ENCODE assay signal across 1 cellular context in genomic region chr1:211675230-211676105, GRCh38.
TF ChIP-seq lines count a peak whose summit lies in the region.

Gene NEK2 (minus strand): TSS chr1:211675621. CDS start chr1:211675479, 142 bp downstream.

TF ChIP-seq in HepG2, 621 proteins besides CTCF, POLR2A, EP300 and RAD21 (continued from another document and continues in another):
- TF ChIP-seq, protein P1, sequence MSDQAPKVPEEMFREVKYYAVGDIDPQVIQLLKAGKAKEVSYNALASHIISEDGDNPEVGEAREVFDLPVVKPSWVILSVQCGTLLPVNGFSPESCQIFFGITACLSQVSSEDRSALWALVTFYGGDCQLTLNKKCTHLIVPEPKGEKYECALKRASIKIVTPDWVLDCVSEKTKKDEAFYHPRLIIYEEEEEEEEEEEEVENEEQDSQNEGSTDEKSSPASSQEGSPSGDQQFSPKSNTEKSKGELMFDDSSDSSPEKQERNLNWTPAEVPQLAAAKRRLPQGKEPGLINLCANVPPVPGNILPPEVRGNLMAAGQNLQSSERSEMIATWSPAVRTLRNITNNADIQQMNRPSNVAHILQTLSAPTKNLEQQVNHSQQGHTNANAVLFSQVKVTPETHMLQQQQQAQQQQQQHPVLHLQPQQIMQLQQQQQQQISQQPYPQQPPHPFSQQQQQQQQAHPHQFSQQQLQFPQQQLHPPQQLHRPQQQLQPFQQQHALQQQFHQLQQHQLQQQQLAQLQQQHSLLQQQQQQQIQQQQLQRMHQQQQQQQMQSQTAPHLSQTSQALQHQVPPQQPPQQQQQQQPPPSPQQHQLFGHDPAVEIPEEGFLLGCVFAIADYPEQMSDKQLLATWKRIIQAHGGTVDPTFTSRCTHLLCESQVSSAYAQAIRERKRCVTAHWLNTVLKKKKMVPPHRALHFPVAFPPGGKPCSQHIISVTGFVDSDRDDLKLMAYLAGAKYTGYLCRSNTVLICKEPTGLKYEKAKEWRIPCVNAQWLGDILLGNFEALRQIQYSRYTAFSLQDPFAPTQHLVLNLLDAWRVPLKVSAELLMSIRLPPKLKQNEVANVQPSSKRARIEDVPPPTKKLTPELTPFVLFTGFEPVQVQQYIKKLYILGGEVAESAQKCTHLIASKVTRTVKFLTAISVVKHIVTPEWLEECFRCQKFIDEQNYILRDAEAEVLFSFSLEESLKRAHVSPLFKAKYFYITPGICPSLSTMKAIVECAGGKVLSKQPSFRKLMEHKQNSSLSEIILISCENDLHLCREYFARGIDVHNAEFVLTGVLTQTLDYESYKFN (CRISPR knock-in tag; conservative IDR thresholded peaks at IDR 0.05), result peak; percentile 99
- TF ChIP-seq JARID2 (CRISPR knock-in tag; IDR thresholded peaks at IDR 0.05; ENCODE audit: insufficient replicate concordance), result no peak
- peak; percentile 84 for TF ChIP-seq HMG20B (CRISPR knock-in tag; conservative IDR thresholded peaks at IDR 0.05)
- TF ChIP-seq HMGXB3 (CRISPR knock-in tag; IDR thresholded peaks at IDR 0.05; ENCODE audit: borderline replicate concordance), result 0 out of 2 replicates have a peak, but pooled peaks have one; percentile 57
- TF ChIP-seq, protein P2, sequence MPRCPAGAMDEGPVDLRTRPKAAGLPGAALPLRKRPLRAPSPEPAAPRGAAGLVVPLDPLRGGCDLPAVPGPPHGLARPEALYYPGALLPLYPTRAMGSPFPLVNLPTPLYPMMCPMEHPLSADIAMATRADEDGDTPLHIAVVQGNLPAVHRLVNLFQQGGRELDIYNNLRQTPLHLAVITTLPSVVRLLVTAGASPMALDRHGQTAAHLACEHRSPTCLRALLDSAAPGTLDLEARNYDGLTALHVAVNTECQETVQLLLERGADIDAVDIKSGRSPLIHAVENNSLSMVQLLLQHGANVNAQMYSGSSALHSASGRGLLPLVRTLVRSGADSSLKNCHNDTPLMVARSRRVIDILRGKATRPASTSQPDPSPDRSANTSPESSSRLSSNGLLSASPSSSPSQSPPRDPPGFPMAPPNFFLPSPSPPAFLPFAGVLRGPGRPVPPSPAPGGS (CRISPR knock-in tag; IDR thresholded peaks at IDR 0.05), result no peak
- TF ChIP-seq BHLHE40 (IDR thresholded peaks at IDR 0.05; ENCODE audit: low read length), result peak; percentile 73; the same call in 1 of the 2 replicates
- TF ChIP-seq BRD4 (CRISPR knock-in tag; IDR thresholded peaks at IDR 0.05), result no peak; the same call in 1 of the 2 replicates
- TF ChIP-seq CSRNP2 (CRISPR knock-in tag; conservative IDR thresholded peaks at IDR 0.05; ENCODE audit: low read depth), result no peak
- no peak for TF ChIP-seq TRIM24 (CRISPR knock-in tag; IDR thresholded peaks at IDR 0.05)
- no peak for TF ChIP-seq ELF4 (CRISPR knock-in tag; IDR thresholded peaks at IDR 0.05; ENCODE audit: borderline replicate concordance)
- no peak; the same call in 1 of the 2 replicates for TF ChIP-seq SAFB2 (CRISPR knock-in tag; IDR thresholded peaks at IDR 0.05; ENCODE audit: borderline replicate concordance, low read depth)
- peak; percentile 92 for TF ChIP-seq XRCC5 (optimal IDR thresholded peaks at IDR 0.05; ENCODE audit: low read length)
- TF ChIP-seq, protein P3, sequence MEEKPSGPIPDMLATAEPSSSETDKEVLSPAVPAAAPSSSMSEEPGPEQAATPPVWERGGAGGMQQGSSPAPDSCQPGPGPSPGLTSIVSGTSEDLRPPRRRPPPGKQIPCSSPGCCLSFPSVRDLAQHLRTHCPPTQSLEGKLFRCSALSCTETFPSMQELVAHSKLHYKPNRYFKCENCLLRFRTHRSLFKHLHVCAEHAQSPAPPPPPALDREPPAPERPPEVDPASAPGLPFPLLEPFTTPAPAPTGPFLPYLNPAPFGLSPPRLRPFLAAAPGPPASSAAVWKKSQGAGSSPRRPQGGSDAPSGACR (CRISPR knock-in tag; IDR thresholded peaks at IDR 0.05), result peak; percentile 79
- TF ChIP-seq ZIK1 (CRISPR knock-in tag; IDR thresholded peaks at IDR 0.05; ENCODE audit: borderline replicate concordance, low read depth), result 0 out of 2 replicates have a peak, but pooled peaks have one; percentile 38
- TF ChIP-seq, protein P4, sequence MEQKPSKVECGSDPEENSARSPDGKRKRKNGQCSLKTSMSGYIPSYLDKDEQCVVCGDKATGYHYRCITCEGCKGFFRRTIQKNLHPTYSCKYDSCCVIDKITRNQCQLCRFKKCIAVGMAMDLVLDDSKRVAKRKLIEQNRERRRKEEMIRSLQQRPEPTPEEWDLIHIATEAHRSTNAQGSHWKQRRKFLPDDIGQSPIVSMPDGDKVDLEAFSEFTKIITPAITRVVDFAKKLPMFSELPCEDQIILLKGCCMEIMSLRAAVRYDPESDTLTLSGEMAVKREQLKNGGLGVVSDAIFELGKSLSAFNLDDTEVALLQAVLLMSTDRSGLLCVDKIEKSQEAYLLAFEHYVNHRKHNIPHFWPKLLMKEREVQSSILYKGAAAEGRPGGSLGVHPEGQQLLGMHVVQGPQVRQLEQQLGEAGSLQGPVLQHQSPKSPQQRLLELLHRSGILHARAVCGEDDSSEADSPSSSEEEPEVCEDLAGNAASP (CRISPR knock-in tag; IDR thresholded peaks at IDR 0.05; ENCODE audit: borderline replicate concordance), result peak; percentile 92
- TF ChIP-seq ZFP91 (CRISPR knock-in tag; IDR thresholded peaks at IDR 0.05; ENCODE audit: borderline replicate concordance), result peak; percentile 80; the same call in 1 of the 2 replicates
- TF ChIP-seq MAF1 (CRISPR knock-in tag; IDR thresholded peaks at IDR 0.05; ENCODE audit: borderline replicate concordance), result 0 out of 2 replicates have a peak, but pooled peaks have one; percentile 49
- no peak for TF ChIP-seq SNRNP70 (IDR thresholded peaks at IDR 0.05; ENCODE audit: low read depth, low read length)
- TF ChIP-seq ZNF788 (CRISPR knock-in tag; IDR thresholded peaks at IDR 0.05; ENCODE audit: borderline replicate concordance), result peak; percentile 84; the same call in 1 of the 2 replicates
- TF ChIP-seq NR2C2 (CRISPR knock-in tag; IDR thresholded peaks at IDR 0.05; ENCODE audit: borderline replicate concordance), result peak; percentile 99
- TF ChIP-seq SKI (IDR thresholded peaks at IDR 0.05; ENCODE audit: partially characterized antibody), result peak; percentile 48
- no peak; the same call in 1 of the 2 replicates for TF ChIP-seq ZNF235 (CRISPR knock-in tag; IDR thresholded peaks at IDR 0.05; ENCODE audit: borderline replicate concordance)
- 0 out of 2 replicates have a peak, but pooled peaks have one; percentile 24 for TF ChIP-seq GATA4 (IDR thresholded peaks at IDR 0.05; ENCODE audit: borderline replicate concordance, low read depth)
- TF ChIP-seq, protein P5, sequence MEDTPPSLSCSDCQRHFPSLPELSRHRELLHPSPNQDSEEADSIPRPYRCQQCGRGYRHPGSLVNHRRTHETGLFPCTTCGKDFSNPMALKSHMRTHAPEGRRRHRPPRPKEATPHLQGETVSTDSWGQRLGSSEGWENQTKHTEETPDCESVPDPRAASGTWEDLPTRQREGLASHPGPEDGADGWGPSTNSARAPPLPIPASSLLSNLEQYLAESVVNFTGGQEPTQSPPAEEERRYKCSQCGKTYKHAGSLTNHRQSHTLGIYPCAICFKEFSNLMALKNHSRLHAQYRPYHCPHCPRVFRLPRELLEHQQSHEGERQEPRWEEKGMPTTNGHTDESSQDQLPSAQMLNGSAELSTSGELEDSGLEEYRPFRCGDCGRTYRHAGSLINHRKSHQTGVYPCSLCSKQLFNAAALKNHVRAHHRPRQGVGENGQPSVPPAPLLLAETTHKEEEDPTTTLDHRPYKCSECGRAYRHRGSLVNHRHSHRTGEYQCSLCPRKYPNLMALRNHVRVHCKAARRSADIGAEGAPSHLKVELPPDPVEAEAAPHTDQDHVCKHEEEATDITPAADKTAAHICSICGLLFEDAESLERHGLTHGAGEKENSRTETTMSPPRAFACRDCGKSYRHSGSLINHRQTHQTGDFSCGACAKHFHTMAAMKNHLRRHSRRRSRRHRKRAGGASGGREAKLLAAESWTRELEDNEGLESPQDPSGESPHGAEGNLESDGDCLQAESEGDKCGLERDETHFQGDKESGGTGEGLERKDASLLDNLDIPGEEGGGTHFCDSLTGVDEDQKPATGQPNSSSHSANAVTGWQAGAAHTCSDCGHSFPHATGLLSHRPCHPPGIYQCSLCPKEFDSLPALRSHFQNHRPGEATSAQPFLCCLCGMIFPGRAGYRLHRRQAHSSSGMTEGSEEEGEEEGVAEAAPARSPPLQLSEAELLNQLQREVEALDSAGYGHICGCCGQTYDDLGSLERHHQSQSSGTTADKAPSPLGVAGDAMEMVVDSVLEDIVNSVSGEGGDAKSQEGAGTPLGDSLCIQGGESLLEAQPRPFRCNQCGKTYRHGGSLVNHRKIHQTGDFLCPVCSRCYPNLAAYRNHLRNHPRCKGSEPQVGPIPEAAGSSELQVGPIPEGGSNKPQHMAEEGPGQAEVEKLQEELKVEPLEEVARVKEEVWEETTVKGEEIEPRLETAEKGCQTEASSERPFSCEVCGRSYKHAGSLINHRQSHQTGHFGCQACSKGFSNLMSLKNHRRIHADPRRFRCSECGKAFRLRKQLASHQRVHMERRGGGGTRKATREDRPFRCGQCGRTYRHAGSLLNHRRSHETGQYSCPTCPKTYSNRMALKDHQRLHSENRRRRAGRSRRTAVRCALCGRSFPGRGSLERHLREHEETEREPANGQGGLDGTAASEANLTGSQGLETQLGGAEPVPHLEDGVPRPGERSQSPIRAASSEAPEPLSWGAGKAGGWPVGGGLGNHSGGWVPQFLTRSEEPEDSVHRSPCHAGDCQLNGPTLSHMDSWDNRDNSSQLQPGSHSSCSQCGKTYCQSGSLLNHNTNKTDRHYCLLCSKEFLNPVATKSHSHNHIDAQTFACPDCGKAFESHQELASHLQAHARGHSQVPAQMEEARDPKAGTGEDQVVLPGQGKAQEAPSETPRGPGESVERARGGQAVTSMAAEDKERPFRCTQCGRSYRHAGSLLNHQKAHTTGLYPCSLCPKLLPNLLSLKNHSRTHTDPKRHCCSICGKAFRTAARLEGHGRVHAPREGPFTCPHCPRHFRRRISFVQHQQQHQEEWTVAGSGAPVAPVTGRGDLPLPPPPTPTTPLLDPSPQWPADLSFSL (CRISPR knock-in tag; IDR thresholded peaks at IDR 0.05), result no peak
- peak; percentile 45; the same call in 1 of the 2 replicates for TF ChIP-seq HMG20A (CRISPR knock-in tag; IDR thresholded peaks at IDR 0.05; ENCODE audit: borderline replicate concordance)
- peak; percentile 29; the same call in 1 of the 2 replicates for TF ChIP-seq ETV6 (CRISPR knock-in tag; conservative IDR thresholded peaks at IDR 0.05)
- TF ChIP-seq ETS1 (CRISPR knock-in tag; IDR thresholded peaks at IDR 0.05), result no peak
- peak; percentile 100 for TF ChIP-seq JUND (CRISPR knock-in tag; IDR thresholded peaks at IDR 0.05)
- TF ChIP-seq HNRNPL (IDR thresholded peaks at IDR 0.05; ENCODE audit: low read depth, low read length), result 0 out of 2 replicates have a peak, but pooled peaks have one; percentile 34
- no peak for TF ChIP-seq ZNF576 (CRISPR knock-in tag; IDR thresholded peaks at IDR 0.05)
